In the genomic region with DNA sequence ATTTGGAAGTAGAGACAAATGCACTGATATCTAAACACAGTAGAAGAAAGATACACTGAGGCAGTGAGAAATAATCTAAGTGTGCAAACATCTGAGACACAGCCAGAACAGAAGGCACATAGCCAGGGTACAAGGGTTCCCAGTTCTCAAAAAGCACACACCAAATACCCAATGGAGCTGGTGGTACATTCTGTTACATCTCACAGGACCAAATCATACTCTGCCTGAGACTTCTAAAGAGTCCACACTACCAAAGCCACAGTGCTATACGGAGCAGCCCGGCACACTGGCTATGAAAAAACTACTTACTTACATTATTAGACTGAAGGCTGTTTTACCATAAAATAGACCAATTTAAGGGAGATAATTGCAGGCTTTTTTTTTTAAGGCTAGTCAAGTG, we compare ENCODE assay signal across 17 cellular contexts. TPM values are rescaled to one million over a fixed set of nuclear protein-coding genes. Genes with fewer than 3 reads are reported as not detected.
DNase-seq lines count a peak whose midpoint lies in the region; ATAC-seq, FAIRE-seq and TF ChIP-seq lines count a peak whose summit lies in the region.
"Had no signal": no experiment of that assay in that cellular context is flagged by ENCODE, and none has a peak within 500 bp of the region (broad histone marks: within the 10 kb centered on the region; RNA-seq: fewer than 3 reads in every experiment).

No MANE protein-coding gene starts in this region.

- TF ChIP-seq POLR2A in K562 (conservative IDR thresholded peaks at IDR 0.05) (no peak), right lobe of liver (IDR thresholded peaks at IDR 0.05) (no peak)

- CTCF ChIA-PET in K562 (lab: Yijun Ruan, JAX; ENCODE audit: low intra/inter-chr PET ratio) = no interaction called here
- CTCF ChIA-PET in WTC11 (lab: Charles Lee) = no interaction called here

- no peak for TF ChIP-seq EP300 in K562 (IDR thresholded peaks at IDR 0.05; ENCODE audit: low read length)

- no peaks in the 10 kb centered on the region for H3K79me2 ChIP-seq in K562 (ENCODE audit: control insufficient read depth, insufficient read depth, low read length)

- WGBS in K562 (ENCODE audit: insufficient coverage, low coverage, missing lambda C conversion rate) = 95% methylated on average over 2 of the region's 2 CpGs
- 40% methylated on average over 2 of the region's 2 CpGs for WGBS in right lobe of liver (ENCODE audit: insufficient coverage, low coverage, low lambda C conversion rate, missing lambda C conversion rate)
- WGBS in aorta, 2 donors = 91 to 94% methylated on average over 2 of the region's 2 CpGs

- H3K27ac ChIP-seq in SK-N-MC (0 out of 2 replicates have a peak overlapping the region, but pooled peaks have one; percentile 65), K562 (ENCODE audit: extremely low read depth, low read depth, low read length) (no peak overlapping the region), right lobe of liver (peak overlapping the region in 2 of 3 donors; percentile 18 to 58), aorta (ENCODE audit: low read depth in 1 of 2, low read length in 2 of 2) (no peak overlapping the region)
- H3K27ac ChIP-seq: A549, HL-60 had no signal

- DNase-seq in SK-N-MC (ENCODE audit: low read depth, low spot score) (no peak), K562 (ENCODE audit: extremely low read depth in 1 of 4, low spot score in 3 of 4) (no peak), right lobe of liver (peak in 1 of 3 donors; percentile 57), aorta (no peak), NCI-H2029 treated with DMSO at 0.1 percent for 48 hours (lab: John Stamatoyannopoulos, UW) (no peak), WTC11 (ENCODE audit: low spot score) (no peak), SKM-1 treated with dmso at 0.1 percent for 144 hours (lab: John Stamatoyannopoulos, UW; ENCODE audit: unreplicated experiment) (no peak)
- DNase-seq: Caco-2; CD8-positive, alpha-beta memory T cell; DND-41; GDM1; HCEC 1CT; HFFc6 had no signal

- H3K4me3 Mint-ChIP-seq in WTC11 = no peak overlapping the region
- H3K4me3 Mint-ChIP-seq: CD14-positive monocyte; CD8-positive, alpha-beta memory T cell; HFFc6 had no signal

- H3K4me1 ChIP-seq in K562 (replicated peaks in 1 of 2; ENCODE audit: control insufficient read depth in 2 of 2, insufficient read depth in 2 of 2, low read length in 2 of 2) = no peaks in the 10 kb centered on the region
- peaks cover 0 to 23% (median 6%) of the 10 kb centered on the region in 4 donors for H3K4me1 ChIP-seq in right lobe of liver
- no peaks in the 10 kb centered on the region for H3K4me1 ChIP-seq in aorta (ENCODE audit: control insufficient read depth in 1 of 2, insufficient read depth in 2 of 2, low read length in 2 of 2)
- H3K4me1 ChIP-seq: A549, Caco-2 had no signal

- no peak for TF ChIP-seq CTCF in K562 (IDR thresholded peaks at IDR 0.05 in 2 of 3, conservative IDR thresholded peaks at IDR 0.05 in 1 of 3; ENCODE audit: insufficient read depth in 2 of 3, low read depth in 1 of 3, low read length in 3 of 3)
- no peak for TF ChIP-seq CTCF in right lobe of liver (IDR thresholded peaks at IDR 0.05)
- no peak for TF ChIP-seq CTCF in WTC11 (IDR thresholded peaks at IDR 0.05)

- peaks cover 20% of the 10 kb centered on the region for H3K36me3 Mint-ChIP-seq in WTC11

- H3K27me3 ChIP-seq in K562 (ENCODE audit: control insufficient read depth in 2 of 2, insufficient read depth in 2 of 2, low read length in 2 of 2) = no peaks in the 10 kb centered on the region
- no peaks in the 10 kb centered on the region for H3K27me3 ChIP-seq in right lobe of liver
- H3K27me3 ChIP-seq in aorta (ENCODE audit: control insufficient read depth in 1 of 2, insufficient read depth in 2 of 2, low read length in 1 of 2) = no peaks in the 10 kb centered on the region

- no peak overlapping the region for H2AFZ ChIP-seq in K562 (ENCODE audit: low read depth, low read length)

- H3K9ac ChIP-seq in SK-N-MC (ENCODE audit: insufficient read length) (no peak overlapping the region), K562 (ENCODE audit: insufficient read depth in 1 of 2, low read depth in 2 of 2, low read length in 2 of 2) (no peak overlapping the region)

- H3K9me3 Mint-ChIP-seq in WTC11 = no peaks in the 10 kb centered on the region
- H3K9me3 Mint-ChIP-seq: CD8-positive, alpha-beta memory T cell; HFFc6 had no signal

- H3K9me1 ChIP-seq in K562 (ENCODE audit: control insufficient read depth, insufficient read depth, low read length) = no peaks in the 10 kb centered on the region

- no peak overlapping the region for H3K4me3 ChIP-seq in SK-N-MC
- no peak overlapping the region for H3K4me3 ChIP-seq in K562
- H3K4me3 ChIP-seq in right lobe of liver = no peak overlapping the region
- H3K4me3 ChIP-seq in aorta (ENCODE audit: low read length in 2 of 2) = no peak overlapping the region
- H3K4me3 ChIP-seq: A549 had no signal

- no TSS peak for BruUV-seq in K562 (replicated peaks; lab: Mats Ljungman, UMichigan)

- intact Hi-C loops in K562 (cut with micrococcal nuclease) (no loop called here), right lobe of liver (cut with DNase I) (no loop called here), aorta (cut with DNase I) (no loop called here)

- peak; percentile 6 for FAIRE-seq in K562 (lab: Jason Lieb, UNC)
- FAIRE-seq: A549, GM12892 had no signal

- no peak overlapping the region for H3K4me2 ChIP-seq in K562 (ENCODE audit: insufficient read depth, low read length)
- H3K4me2 ChIP-seq: A549 had no signal

- no peaks in the 10 kb centered on the region for H3K4me1 Mint-ChIP-seq in WTC11
- H3K4me1 Mint-ChIP-seq: CD14-positive monocyte had no signal

- H3K9me3 ChIP-seq in SK-N-MC (ENCODE audit: low read depth, low read length) = no peaks in the 10 kb centered on the region
- no peaks in the 10 kb centered on the region for H3K9me3 ChIP-seq in K562 (replicated peaks; ENCODE audit: control insufficient read depth, insufficient read depth, low read depth, low read length)
- H3K9me3 ChIP-seq in right lobe of liver = no peaks in the 10 kb centered on the region
- no peaks in the 10 kb centered on the region for H3K9me3 ChIP-seq in aorta (ENCODE audit: control insufficient read depth, low read length)
- H3K9me3 ChIP-seq: A549, Caco-2 had no signal

- POLR2A ChIA-PET in K562 (lab: Yijun Ruan, JAX) = interaction anchor here (0.8 to 1.7 kb wide), 4 partner anchors 9 to 139 kb away, joined by 3 to 5 read pairs (median 4); a partner anchor contains a TSS
- POLR2A ChIA-PET in WTC11 (lab: Charles Lee) = no interaction called here

- no peaks in the 10 kb centered on the region for H3K27me3 Mint-ChIP-seq in WTC11 (ENCODE audit: low read depth)
- H3K27me3 Mint-ChIP-seq: CD8-positive, alpha-beta memory T cell had no signal

- no peaks in the 10 kb centered on the region for H4K20me1 ChIP-seq in K562 (replicated peaks; ENCODE audit: control insufficient read depth, insufficient read depth, low read length)

- peaks cover 39% of the 10 kb centered on the region for H3K36me3 ChIP-seq in SK-N-MC (ENCODE audit: insufficient read depth, low read length)
- H3K36me3 ChIP-seq in K562 (ENCODE audit: control insufficient read depth, insufficient read depth, low read length) = peaks cover 58% of the 10 kb centered on the region; the same call in 2 of the 3 replicates
- peaks cover 0 to 45% (median 21%) of the 10 kb centered on the region in 4 donors for H3K36me3 ChIP-seq in right lobe of liver
- H3K36me3 ChIP-seq in aorta (ENCODE audit: control insufficient read depth in 1 of 2, insufficient read depth in 2 of 2, low read length in 1 of 2) = peaks cover 0 to 4% of the 10 kb centered on the region in 2 donors

- no peak for ATAC-seq in K562
- ATAC-seq in right lobe of liver = peak; percentile 67 to 97 (median 92)
- ATAC-seq in aorta (ENCODE audit: low FRiP score) = peak; percentile 19
- no peak for ATAC-seq in WTC11
- ATAC-seq: A549 had no signal

- H3K27ac Mint-ChIP-seq in WTC11 = no peak overlapping the region
- H3K27ac Mint-ChIP-seq: CD14-positive monocyte, HFFc6 had no signal

- in situ Hi-C loops in K562 (cut with MboI) = no loop called here

- TF ChIP-seq RAD21 in K562 (CRISPR knock-in tag; conservative IDR thresholded peaks at IDR 0.05 in 1 of 2, IDR thresholded peaks at IDR 0.05 in 1 of 2) = no peak

RNA-seq across cellular contexts. Expression of a gene that starts 19.3 kb away (rescaled TPM):
- total RNA-seq in K562 (2011; cell fraction: chromatin; rRNA removed; ENCODE audit: low replicate concordance) = 33.8 and 107 TPM in 2 replicates
- total RNA-seq in K562 (2011; cell fraction: nucleolus; rRNA removed) = 18.4 and 18.7 TPM in 2 replicates
- 32.0 and 40.7 TPM in 2 replicates for total RNA-seq in K562 (2011; cell fraction: nucleoplasm; rRNA removed)
- total RNA-seq in K562 (2014; rRNA removed) (37.0 and 39.6 TPM in 2 replicates), K562 (2014; rRNA removed; fragmentation: Illumina TruSeq; extraction: Trizol) (50.9 and 55.9 TPM in 2 replicates), K562 (2015; rRNA removed; fragmentation: Illumina TruSeq; extraction: Trizol) (51.3 and 52.1 TPM in 2 replicates), K562 (2021) (61.5 and 67.1 TPM in 2 replicates), right lobe of liver (10 to 100 TPM; 57.6 to 80.9 (median 72.8) TPM), aorta (10 to 100 TPM; 33.4 to 43.9 TPM), WTC11 (2021) (57.9 to 68.7 TPM (median 61.5 TPM) in 3 replicates)
- polyA plus RNA-seq in K562 (2011; rRNA removed) (50.2 and 79.0 TPM in 2 replicates), K562 (2014; fragmentation: Illumina TruSeq; extraction: Trizol) (54.6 and 63.1 TPM in 2 replicates), K562 (2014; fragmentation: Nextera tagmentation; extraction: Ambion mirVana) (10 to 100 TPM; 11.2 to 13.4 TPM), K562 (2014; rRNA removed) (66.6 and 83.3 TPM in 2 replicates), aorta (10 to 100 TPM; 11.0 to 19.8 TPM)
- polyA plus RNA-seq in K562 (2011; cell fraction: cytosol; rRNA removed) = 16.6 and 19.7 TPM in 2 replicates
- polyA plus RNA-seq in K562 (2011; cell fraction: nucleus; rRNA removed) = 19.1 and 28.2 TPM in 2 replicates
- polyA plus RNA-seq in K562 (2012) = 30.9 and 45.6 TPM in 2 replicates
- polyA minus RNA-seq in K562 (2011; rRNA and poly(A)+ RNA removed) = 132 and 144 TPM in 2 replicates
- polyA minus RNA-seq in K562 (2011; cell fraction: cytosol; rRNA and poly(A)+ RNA removed) = 29.6 and 38.5 TPM in 2 replicates
- polyA minus RNA-seq in K562 (2011; cell fraction: nucleus; rRNA and poly(A)+ RNA removed) = 25.8 and 40.2 TPM in 2 replicates

RNA-seq across cellular contexts. Expression of a gene that starts 32.3 kb away (rescaled TPM):
- 23.6 and 32.7 TPM in 2 replicates for total RNA-seq in K562 (2011; cell fraction: chromatin; rRNA removed; ENCODE audit: low replicate concordance)
- 18.0 TPM in 2 replicates for total RNA-seq in K562 (2011; cell fraction: nucleolus; rRNA removed)
- 23.0 and 29.0 TPM in 2 replicates for total RNA-seq in K562 (2011; cell fraction: nucleoplasm; rRNA removed)
- total RNA-seq in K562 (2014; rRNA removed) (16.4 and 18.9 TPM in 2 replicates), K562 (2014; rRNA removed; fragmentation: Illumina TruSeq; extraction: Trizol) (15.8 and 17.1 TPM in 2 replicates), K562 (2015; rRNA removed; fragmentation: Illumina TruSeq; extraction: Trizol) (15.7 and 18.8 TPM in 2 replicates), K562 (2021) (22.8 and 24.4 TPM in 2 replicates), right lobe of liver (10 to 100 TPM in 3 of 6 experiments, 1 to 10 TPM in 3; 6.3 to 12.2 (median 9.1) TPM), aorta (10 to 100 TPM; 18.3 to 34.0 TPM), WTC11 (2021) (23.5 to 25.4 TPM (median 25.4 TPM) in 3 replicates)
- polyA plus RNA-seq in K562 (2011; rRNA removed) (20.1 and 21.9 TPM in 2 replicates), K562 (2014; fragmentation: Illumina TruSeq; extraction: Trizol) (26.5 and 30.2 TPM in 2 replicates), K562 (2014; fragmentation: Nextera tagmentation; extraction: Ambion mirVana) (10 to 100 TPM; 11.8 to 12.1 TPM), K562 (2014; rRNA removed) (19.1 and 22.9 TPM in 2 replicates), aorta (10 to 100 TPM; 11.1 to 13.8 TPM)
- polyA plus RNA-seq in K562 (2011; cell fraction: cytosol; rRNA removed) = 13.4 and 15.0 TPM in 2 replicates
- polyA plus RNA-seq in K562 (2011; cell fraction: nucleus; rRNA removed) = 11.2 and 14.6 TPM in 2 replicates
- 18.3 and 20.3 TPM in 2 replicates for polyA plus RNA-seq in K562 (2012)
- polyA minus RNA-seq in K562 (2011; rRNA and poly(A)+ RNA removed) = 13.9 and 14.7 TPM in 2 replicates
- 12.7 and 15.0 TPM in 2 replicates for polyA minus RNA-seq in K562 (2011; cell fraction: cytosol; rRNA and poly(A)+ RNA removed)
- 5.9 and 8.6 TPM in 2 replicates for polyA minus RNA-seq in K562 (2011; cell fraction: nucleus; rRNA and poly(A)+ RNA removed)

RNA-seq across cellular contexts. Expression of a gene that starts 45.4 kb away (rescaled TPM):
- 0.07 TPM in 1 of 2 replicates, not detected in the other for total RNA-seq in K562 (2011; cell fraction: chromatin; rRNA removed; ENCODE audit: low replicate concordance)
- 0.13 and 0.17 TPM in 2 replicates for total RNA-seq in K562 (2011; cell fraction: nucleolus; rRNA removed)
- 0.15 TPM in 1 of 2 replicates, not detected in the other for total RNA-seq in K562 (2011; cell fraction: nucleoplasm; rRNA removed)
- 0.04 TPM in 1 of 2 replicates, not detected in the other for total RNA-seq in K562 (2014; rRNA removed)
- not detected in 2 replicates for total RNA-seq in K562 (2014; rRNA removed; fragmentation: Illumina TruSeq; extraction: Trizol)
- total RNA-seq in K562 (2015; rRNA removed; fragmentation: Illumina TruSeq; extraction: Trizol) = not detected in 2 replicates
- not detected in 2 replicates for total RNA-seq in K562 (2021)
- 0.03 and 0.05 TPM in 2 replicates for polyA plus RNA-seq in K562 (2011; rRNA removed)
- 0.01 TPM in 2 replicates for polyA plus RNA-seq in K562 (2011; cell fraction: cytosol; rRNA removed)
- polyA plus RNA-seq in K562 (2011; cell fraction: nucleus; rRNA removed) = 0.03 and 0.06 TPM in 2 replicates
- 0.35 and 0.60 TPM in 2 replicates for polyA plus RNA-seq in K562 (2012)
- polyA plus RNA-seq in K562 (2014; fragmentation: Illumina TruSeq; extraction: Trizol) = not detected in 2 replicates
- not detected for polyA plus RNA-seq in K562 (2014; fragmentation: Nextera tagmentation; extraction: Ambion mirVana)
- not detected in 2 replicates for polyA plus RNA-seq in K562 (2014; rRNA removed)
- polyA minus RNA-seq in K562 (2011; rRNA and poly(A)+ RNA removed) = 0.06 TPM in 1 of 2 replicates, not detected in the other
- polyA minus RNA-seq in K562 (2011; cell fraction: cytosol; rRNA and poly(A)+ RNA removed) = not detected in 2 replicates
- polyA minus RNA-seq in K562 (2011; cell fraction: nucleus; rRNA and poly(A)+ RNA removed) = under 0.01 TPM in 1 of 2 replicates, not detected in the other
- 1 to 10 TPM in 3 of 6 experiments, under 1 TPM in 3; 0.46 to 2.5 (median 0.99) TPM for total RNA-seq in right lobe of liver
- total RNA-seq in aorta = 100 to 1,000 TPM in 1 of 2 donors, under 1 TPM in 1; 0.84 to 170 TPM
- 1 to 10 TPM in 1 of 2 donors, under 1 TPM in 1; 0.28 to 2.6 TPM for polyA plus RNA-seq in aorta
- not detected in 3 replicates for total RNA-seq in WTC11 (2021)
- total RNA-seq: Caco-2 had no signal
- polyA plus RNA-seq: CD14-positive monocyte had no signal

RNA-seq across cellular contexts. Expression of a gene that starts 50.9 kb away (rescaled TPM):
- total RNA-seq in K562 (2011; cell fraction: chromatin; rRNA removed; ENCODE audit: low replicate concordance) = 6.4 and 11.8 TPM in 2 replicates
- total RNA-seq in K562 (2011; cell fraction: nucleolus; rRNA removed) = 5.0 and 5.8 TPM in 2 replicates
- total RNA-seq in K562 (2011; cell fraction: nucleoplasm; rRNA removed) = 6.7 and 9.3 TPM in 2 replicates
- total RNA-seq in K562 (2014; rRNA removed) = 0.41 and 0.49 TPM in 2 replicates
- 0.33 and 0.41 TPM in 2 replicates for total RNA-seq in K562 (2014; rRNA removed; fragmentation: Illumina TruSeq; extraction: Trizol)
- total RNA-seq in K562 (2015; rRNA removed; fragmentation: Illumina TruSeq; extraction: Trizol) = 0.58 and 0.68 TPM in 2 replicates
- 0.71 and 1.0 TPM in 2 replicates for total RNA-seq in K562 (2021)
- polyA plus RNA-seq in K562 (2011; rRNA removed) = 0.25 and 0.51 TPM in 2 replicates
- 0.10 and 0.24 TPM in 2 replicates for polyA plus RNA-seq in K562 (2011; cell fraction: cytosol; rRNA removed)
- 1.9 and 2.7 TPM in 2 replicates for polyA plus RNA-seq in K562 (2011; cell fraction: nucleus; rRNA removed)
- 0.43 and 0.72 TPM in 2 replicates for polyA plus RNA-seq in K562 (2012)
- 0.16 and 0.21 TPM in 2 replicates for polyA plus RNA-seq in K562 (2014; fragmentation: Illumina TruSeq; extraction: Trizol)
- polyA plus RNA-seq in K562 (2014; fragmentation: Nextera tagmentation; extraction: Ambion mirVana) = not detected
- 0.44 and 0.70 TPM in 2 replicates for polyA plus RNA-seq in K562 (2014; rRNA removed)
- polyA minus RNA-seq in K562 (2011; rRNA and poly(A)+ RNA removed) = 0.77 and 1.4 TPM in 2 replicates
- polyA minus RNA-seq in K562 (2011; cell fraction: cytosol; rRNA and poly(A)+ RNA removed) = 0.27 TPM in 1 of 2 replicates, not detected in the other
- polyA minus RNA-seq in K562 (2011; cell fraction: nucleus; rRNA and poly(A)+ RNA removed) = 1.5 and 2.4 TPM in 2 replicates
- 1 to 10 TPM; 1.6 to 5.9 (median 3.0) TPM for total RNA-seq in right lobe of liver
- 10 to 100 TPM in 1 of 2 donors, 1 to 10 TPM in 1; 5.4 to 10.3 TPM for total RNA-seq in aorta
- polyA plus RNA-seq in aorta = 1 to 10 TPM in 1 of 2 donors, under 1 TPM in 1; 0.88 to 8.6 TPM
- total RNA-seq in WTC11 (2021) = 2.0 to 2.9 TPM (median 2.2 TPM) in 3 replicates
- polyA plus RNA-seq: CD14-positive monocyte had no signal

Comparison
In these comparisons a context has a peak if more than half of its experiments do, and no peak if none do; other contexts are left out.
1. H3K27ac ChIP-seq: peak in SK-N-MC (single experiment) and right lobe of liver (2 of 3); none in K562 (single experiment) and aorta (0 of 2).
2. ATAC-seq: peak in right lobe of liver (4 of 4) and aorta (single experiment); none in K562 (single experiment) and WTC11 (single experiment).